In genomic region chr1:41726899-41727748, GRCh38 we compare ENCODE assay signal across 9 cellular contexts.
DNase-seq lines count a peak whose midpoint lies in the region; ATAC-seq and TF ChIP-seq lines count a peak whose summit lies in the region.
"Had no signal": no experiment of that assay in that cellular context is flagged by ENCODE, and none has a peak within 500 bp of the region (broad histone marks: within the 10 kb centered on the region; RNA-seq: fewer than 3 reads in every experiment).

No MANE protein-coding gene starts in this region.

- H3K27me3 ChIP-seq in IMR-90 (ENCODE audit: control insufficient read depth, insufficient read depth, low read length) = no peaks in the 10 kb centered on the region; the same call in 1 of the 2 replicates

- no peak overlapping the region for H2BK15ac ChIP-seq in IMR-90 (ENCODE audit: low read depth, low read length)

- peak; percentile 43 for DNase-seq in stimulated activated CD4-positive, alpha-beta T cell treated with anti-CD3 and anti-CD28 coated beads, Interleukin-15, amount 100 ng/mL, for 24 hours
- no peak for DNase-seq in stimulated activated CD4-positive, alpha-beta T cell treated with anti-CD3 and anti-CD28 coated beads, Interleukin-4, amount 100 ng/mL, for 24 hours
- DNase-seq in IMR-90 (no peak), left colon (peak; percentile 52 to 57), NCI-H1105 (lab: John Stamatoyannopoulos, UW) (no peak), GM03348 (ENCODE audit: low spot score) (no peak)
- DNase-seq in activated CD4-positive, CD25-positive, alpha-beta regulatory T cell treated with anti-CD3 and anti-CD28 coated beads, Interleukin-2, amount 50 U/mL, for 72 hours = peak; percentile 49
- DNase-seq in central memory CD4-positive, alpha-beta T cell = no peak

- no peak for ATAC-seq in IMR-90 (ENCODE audit: low read depth)
- peak; percentile 34 for ATAC-seq in left colon

- CTCF ChIA-PET in IMR-90 (lab: Yijun Ruan, JAX) = no interaction called here

- H3K23ac ChIP-seq in IMR-90 (ENCODE audit: low read depth, low read length) = no peak overlapping the region

- no peak overlapping the region; the same call in 1 of the 2 replicates for H4K91ac ChIP-seq in IMR-90 (ENCODE audit: insufficient read depth, low read depth, low read length)

- WGBS in IMR-90 (ENCODE audit: extremely low coverage in 2 of 2, insufficient read length in 1 of 2), 2 experiments = 70% methylated on average over 2 of the region's 24 CpGs; no CpG with 5 or more reads in 1 of the 2 experiments

- dilution Hi-C loops in IMR-90 (cut with HindIII; ENCODE audit: low sequenced_read_pairs, unreplicated experiment) = no loop called here

- H3K4me2 ChIP-seq in IMR-90 (ENCODE audit: low read depth, low read length) = no peak overlapping the region

- no peaks in the 10 kb centered on the region for H3K36me3 ChIP-seq in IMR-90 (ENCODE audit: control insufficient read depth, insufficient read depth, low read length)
- H3K36me3 ChIP-seq: thoracic aorta had no signal

- in situ Hi-C loops in IMR-90 (cut with MboI; ENCODE audit: low sequenced_read_pairs) = no loop called here

- no peak overlapping the region for H3K18ac ChIP-seq in IMR-90 (ENCODE audit: low read depth, low read length)

- peak overlapping the region; percentile 15 for H2AK9ac ChIP-seq in IMR-90 (replicated peaks; ENCODE audit: low read depth, low read length, poor library complexity)

- peak overlapping the region; percentile 48 for H2AFZ ChIP-seq in IMR-90 (replicated peaks; ENCODE audit: low read length, poor library complexity)

- H3K9ac ChIP-seq in IMR-90 (ENCODE audit: low read depth, low read length) = no peak overlapping the region

- no peak overlapping the region for H4K8ac ChIP-seq in IMR-90 (ENCODE audit: low read depth in 2 of 2, low read length in 2 of 2)

- H3K4ac ChIP-seq in IMR-90 (ENCODE audit: low read depth, low read length) = peak overlapping the region; percentile 16; the same call in 1 of the 2 replicates

- POLR2A ChIA-PET in IMR-90 (lab: Charles Lee; ENCODE audit: unreplicated experiment) = no interaction called here

- no peak overlapping the region for H2BK120ac ChIP-seq in IMR-90 (ENCODE audit: low read depth, low read length)

- no peak for TF ChIP-seq CTCF in IMR-90 (conservative IDR thresholded peaks at IDR 0.05; ENCODE audit: low read depth, low read length)

- no peak overlapping the region; the same call in 1 of the 2 replicates for H2AK5ac ChIP-seq in IMR-90 (ENCODE audit: low read depth, low read length)

- no peak overlapping the region for H3K27ac ChIP-seq in IMR-90 (ENCODE audit: insufficient read depth, low read length)
- H3K27ac ChIP-seq: thoracic aorta had no signal

- no peak overlapping the region for H4K5ac ChIP-seq in IMR-90 (ENCODE audit: low read depth, low read length)

- H3K56ac ChIP-seq in IMR-90 (ENCODE audit: extremely low read depth, insufficient read depth, low read length) = no peak overlapping the region

- no peak for TF ChIP-seq POLR2A in IMR-90 (IDR thresholded peaks at IDR 0.05; ENCODE audit: low read depth, low read length)

- no peaks in the 10 kb centered on the region for H4K20me1 ChIP-seq in IMR-90 (ENCODE audit: insufficient read depth, low read length)

- no peak for TF ChIP-seq RAD21 in IMR-90 (IDR thresholded peaks at IDR 0.05; ENCODE audit: low read length)

- peaks cover 7% of the 10 kb centered on the region for H3K4me1 ChIP-seq in IMR-90 (ENCODE audit: control insufficient read depth, insufficient read depth, low read length)

- no TSS peak for BruUV-seq in IMR-90 (replicated peaks; lab: Mats Ljungman, UMichigan)

- no peak overlapping the region for H2BK5ac ChIP-seq in IMR-90 (ENCODE audit: low read depth, low read length, poor library complexity, severe bottlenecking)

- H3K79me1 ChIP-seq in IMR-90 (ENCODE audit: low read depth in 1 of 2, low read length in 2 of 2) = no peaks in the 10 kb centered on the region

- intact Hi-C loops in IMR-90 (cut with micrococcal nuclease) = no loop called here
- intact Hi-C loops in left colon (cut with DNase I, micrococcal nuclease) = no loop called here

- 0 out of 2 replicates have a peak, but pooled peaks cover 6% of the 10 kb centered on the region for H3K9me1 ChIP-seq in IMR-90 (ENCODE audit: insufficient read depth, low read length)

- H3K4me3 ChIP-seq in IMR-90 (ENCODE audit: insufficient read depth, low read depth, low read length) = no peak overlapping the region
- H3K4me3 ChIP-seq: thoracic aorta had no signal

- H2BK20ac ChIP-seq in IMR-90 (ENCODE audit: low read depth, low read length) = no peak overlapping the region

- peaks cover 4% of the 10 kb centered on the region for H3K9me3 ChIP-seq in IMR-90 (ENCODE audit: control insufficient read depth, insufficient read depth, low read length)
- H3K9me3 ChIP-seq: thoracic aorta had no signal

- H3K14ac ChIP-seq in IMR-90 (replicated peaks; ENCODE audit: low read depth, low read length) = 0 out of 2 replicates have a peak overlapping the region, but pooled peaks have one; percentile 18

TF ChIP-seq in IMR-90, 13 proteins besides CTCF, POLR2A, EP300 and RAD21:
- TF ChIP-seq SMC3 (IDR thresholded peaks at IDR 0.05; ENCODE audit: low read depth, low read length) (no peak), CHD1 (IDR thresholded peaks at IDR 0.05; ENCODE audit: low read depth, low read length) (no peak), RCOR1 (IDR thresholded peaks at IDR 0.05; ENCODE audit: insufficient replicate concordance, low read length) (no peak), FOS (IDR thresholded peaks at IDR 0.05; ENCODE audit: low read depth, low read length) (no peak), MXI1 (IDR thresholded peaks at IDR 0.05; ENCODE audit: borderline replicate concordance, low read depth, low read length) (no peak), MAZ (IDR thresholded peaks at IDR 0.05; ENCODE audit: borderline replicate concordance, low read depth, low read length) (no peak), RFX5 (IDR thresholded peaks at IDR 0.05; ENCODE audit: low read depth, low read length) (no peak), NFE2L2 (IDR thresholded peaks at IDR 0.05; ENCODE audit: low read depth, low read length) (no peak), ELK1 (IDR thresholded peaks at IDR 0.05; ENCODE audit: borderline replicate concordance, low read depth, low read length) (no peak), BHLHE40 (IDR thresholded peaks at IDR 0.05; ENCODE audit: low read depth, low read length) (no peak), CEBPB (IDR thresholded peaks at IDR 0.05; ENCODE audit: low read depth, low read length) (no peak)
- TF ChIP-seq, protein P1, sequence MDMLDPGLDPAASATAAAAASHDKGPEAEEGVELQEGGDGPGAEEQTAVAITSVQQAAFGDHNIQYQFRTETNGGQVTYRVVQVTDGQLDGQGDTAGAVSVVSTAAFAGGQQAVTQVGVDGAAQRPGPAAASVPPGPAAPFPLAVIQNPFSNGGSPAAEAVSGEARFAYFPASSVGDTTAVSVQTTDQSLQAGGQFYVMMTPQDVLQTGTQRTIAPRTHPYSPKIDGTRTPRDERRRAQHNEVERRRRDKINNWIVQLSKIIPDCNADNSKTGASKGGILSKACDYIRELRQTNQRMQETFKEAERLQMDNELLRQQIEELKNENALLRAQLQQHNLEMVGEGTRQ (IDR thresholded peaks at IDR 0.05; ENCODE audit: low read depth, low read length) = no peak

Comparison
In these comparisons a context has a peak if more than half of its experiments do, and no peak if none do; other contexts are left out.
1. DNase-seq: peak in stimulated activated CD4-positive, alpha-beta T cell treated with anti-CD3 and anti-CD28 coated beads, Interleukin-15, amount 100 ng/mL, for 24 hours (single experiment), activated CD4-positive, CD25-positive, alpha-beta regulatory T cell treated with anti-CD3 and anti-CD28 coated beads, Interleukin-2, amount 50 U/mL, for 72 hours (single experiment) and left colon (2 of 2); none in stimulated activated CD4-positive, alpha-beta T cell treated with anti-CD3 and anti-CD28 coated beads, Interleukin-4, amount 100 ng/mL, for 24 hours (single experiment), IMR-90 (single experiment), NCI-H1105 (single experiment), central memory CD4-positive, alpha-beta T cell (single experiment) and GM03348 (single experiment).